In the genomic region with DNA sequence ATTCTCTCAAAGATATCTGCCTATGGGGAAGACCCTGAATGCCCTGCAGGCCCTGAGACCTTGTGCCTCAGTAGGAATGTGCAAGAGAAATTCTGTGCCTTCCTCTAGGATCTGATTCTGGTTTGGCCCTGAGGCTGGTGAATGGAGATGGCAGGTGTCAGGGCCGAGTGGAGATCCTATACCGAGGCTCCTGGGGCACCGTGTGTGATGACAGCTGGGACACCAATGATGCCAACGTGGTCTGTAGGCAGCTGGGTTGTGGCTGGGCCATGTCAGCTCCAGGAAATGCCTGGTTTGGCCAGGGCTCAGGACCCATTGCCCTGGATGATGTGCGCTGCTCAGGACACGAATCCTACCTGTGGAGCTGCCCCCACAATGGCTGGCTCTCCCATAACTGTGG, we compare ENCODE assay signal across 21 cellular contexts. TPM values are rescaled to one million over a fixed set of nuclear protein-coding genes. Genes with fewer than 3 reads are reported as not detected.
"Had no signal": no experiment of that assay in that cellular context is flagged by ENCODE, and none has a peak within 500 bp of the region (broad histone marks: within the 10 kb centered on the region; RNA-seq: fewer than 3 reads in every experiment).

No MANE protein-coding gene starts in this region.

- H3K9me2 ChIP-seq: SK-N-SH had no signal

- H3K27ac ChIP-seq: RWPE1 had no signal

- DNase-seq: IMR-90, Kasumi-1, KG1, NCI-H1092, NCI-H1105 treated with DMSO at 0.1 percent for 48 hours, NCI-H1417 treated with DMSO at 0.1 percent for 48 hours, NCI-H187, NCI-H2029, NCI-H2081 treated with DMSO at 0.1 percent for 48 hours, NCI-H2171, NCI-H226, NCI-H446, NCI-H510A, NCI-H524 treated with DMSO at 0.1 percent for 48 hours, NCI-H69, NCI-H774, SHP77, SK-N-SH had no signal

- H3K9me3 ChIP-seq: SK-N-SH had no signal

- H3K9ac ChIP-seq: SK-N-SH had no signal

- ATAC-seq: HepG2, Panc1 had no signal

- H3K4me2 ChIP-seq: SK-N-SH had no signal

- FAIRE-seq: HepG2 had no signal

RNA-seq across cellular contexts. Expression of gene DMBT1, which starts 15.7 kb away (rescaled TPM):
- total RNA-seq: HepG2 had no signal
- polyA plus RNA-seq: HepG2, IMR-90, SK-N-SH had no signal
